Comparison of ENCODE assay signal across 25 cellular contexts in the genomic region with DNA sequence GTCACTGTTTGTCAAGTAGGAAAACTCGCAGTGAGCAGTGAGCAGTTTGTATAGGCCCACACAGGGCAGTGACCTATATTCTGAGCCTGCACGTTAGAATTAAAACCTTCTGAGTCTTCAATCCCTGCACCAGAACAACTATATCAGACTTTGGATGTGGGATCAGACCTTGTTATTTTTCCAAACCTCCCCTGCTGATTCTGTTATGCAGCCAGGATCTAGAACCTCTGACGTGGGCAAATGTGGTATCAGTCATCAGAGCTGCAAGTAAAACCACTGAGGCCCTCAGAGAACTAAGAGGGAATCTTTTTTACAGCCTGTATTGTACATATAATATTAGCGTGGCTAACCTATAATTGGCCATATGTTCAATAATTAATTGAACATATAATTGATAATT.
"Had no signal": no experiment of that assay in that cellular context is flagged by ENCODE, and none has a peak within 500 bp of the region (broad histone marks: within the 10 kb centered on the region; RNA-seq: fewer than 3 reads in every experiment).

No MANE protein-coding gene starts in this region.

- H3K27ac ChIP-seq: breast epithelium, coronary artery, esophagus squamous epithelium, gastroesophageal sphincter, heart left ventricle, lower lobe of right lung, sigmoid colon, thoracic aorta, upper lobe of right lung had no signal

- ATAC-seq: activated T-cell treated with anti-CD3 and anti-CD28 coated beads, Interleukin-2, amount 50 U/mL, for 72 hours; gastroesophageal sphincter; heart left ventricle; lower lobe of right lung; upper lobe of right lung had no signal

- H3K4me1 ChIP-seq: breast epithelium, esophagus squamous epithelium, gastroesophageal sphincter, heart left ventricle, lower lobe of right lung, sigmoid colon, upper lobe of right lung had no signal

- H3K9me3 ChIP-seq: breast epithelium, esophagus squamous epithelium, gastroesophageal sphincter, sigmoid colon, thoracic aorta had no signal

- H3K36me3 ChIP-seq: breast epithelium, esophagus squamous epithelium, gastroesophageal sphincter, heart left ventricle, lower lobe of right lung, sigmoid colon, thoracic aorta, upper lobe of right lung had no signal

- H3K27me3 ChIP-seq: breast epithelium, gastroesophageal sphincter, heart left ventricle, sigmoid colon, upper lobe of right lung had no signal

- H3K4me3 ChIP-seq: breast epithelium, coronary artery, esophagus squamous epithelium, gastroesophageal sphincter, heart left ventricle, lower lobe of right lung, sigmoid colon, smooth muscle cell, thoracic aorta, upper lobe of right lung had no signal

- DNase-seq: activated CD4-positive, alpha-beta memory T cell treated with anti-CD3 and anti-CD28 coated beads, Interleukin-2, amount 10 ng/mL, durations not matched to agents 7 days and 5 days; activated CD4-positive, alpha-beta T cell treated with anti-CD3 and anti-CD28 coated beads for 48 hours; activated effector memory CD4-positive, alpha-beta T cell treated with Interleukin-2 at 50 U/mL for 16 hours; activated naive CD4-positive, alpha-beta T cell treated with anti-CD3 and anti-CD28 coated beads for 36 hours; activated naive CD8-positive, alpha-beta T cell treated with anti-CD3 and anti-CD28 coated beads, Interleukin-2, amount 10 ng/mL, durations not matched to agents 7 days and 5 days; activated T-cell treated with anti-CD3 and anti-CD28 coated beads, Interleukin-2, amount 50 U/mL, for 72 hours; amygdala; endodermal cell; esophagus squamous epithelium; heart left ventricle; kidney; lower lobe of right lung; naive B cell; occipital lobe; sigmoid colon; stimulated activated CD4-positive, alpha-beta T cell treated with anti-CD3 and anti-CD28 coated beads, Interleukin-2, amount 100 ng/mL, for 48 hours; stimulated activated CD8-positive, alpha-beta memory T cell treated with anti-CD3 and anti-CD28 coated beads, Interleukin-4, amount 100 ng/mL, for 48 hours; stimulated activated naive CD4-positive, alpha-beta T cell; T1000; upper lobe of right lung had no signal
